In genomic region chr22:37218399-37218770, GRCh38 we compare ENCODE assay signal across 13 cellular contexts. TPM values are rescaled to one million over a fixed set of nuclear protein-coding genes. Genes with fewer than 3 reads are reported as not detected.
A peak's percentile ranks its signal among the peaks of the same experiment; 100 is the strongest.
DNase-seq lines count a peak whose midpoint lies in the region; ATAC-seq and TF ChIP-seq lines count a peak whose summit lies in the region.
"Had no signal": no experiment of that assay in that cellular context is flagged by ENCODE, and none has a peak within 500 bp of the region (broad histone marks: within the 10 kb centered on the region; RNA-seq: fewer than 3 reads in every experiment).

No MANE protein-coding gene starts in this region.

- intact Hi-C loops in activated CD8-positive, alpha-beta T cell treated with anti-CD3 and anti-CD28 coated beads for 36 hours (cut with micrococcal nuclease), result no loop called here

- no peak for TF ChIP-seq CTCF in activated CD8-positive, alpha-beta T cell treated with anti-CD3 and anti-CD28 coated beads for 36 hours (IDR thresholded peaks at IDR 0.05)

- CTCF ChIA-PET in activated naive CD4-positive, alpha-beta T cell treated with anti-CD3 and anti-CD28 coated beads, Interleukin-2, amount 10 ng/mL, durations not matched to agents 7 days and 5 days (lab: Charles Lee), result interaction anchor here (1.1 to 2.5 kb wide), 3 partner anchors 13 to 41 kb away, joined by 3 to 16 read pairs (median 5); no protein-coding TSS in a partner anchor
- CTCF ChIA-PET in activated CD8-positive, alpha-beta T cell treated with anti-CD3 and anti-CD28 coated beads for 36 hours (lab: Charles Lee), result interaction anchor here (1.2 to 3.3 kb wide), 7 partner anchors 9 to 42 kb away, joined by 3 to 45 read pairs (median 7); no protein-coding TSS in a partner anchor

- H3K27ac Mint-ChIP-seq in activated naive CD4-positive, alpha-beta T cell treated with anti-CD3 and anti-CD28 coated beads, Interleukin-2, amount 10 ng/mL, durations not matched to agents 7 days and 5 days, result peak overlapping the region; percentile 96
- peak overlapping the region; percentile 94 for H3K27ac Mint-ChIP-seq in activated CD8-positive, alpha-beta T cell treated with anti-CD3 and anti-CD28 coated beads for 36 hours
- peak overlapping the region; percentile 84 for H3K27ac Mint-ChIP-seq in stimulated activated naive CD8-positive, alpha-beta T cell treated with anti-CD3 and anti-CD28 coated beads, Interleukin-15, Interleukin-2, amounts not matched to agents 100 ng/mL and 50 ng/mL, for 24 hours
- H3K27ac Mint-ChIP-seq: dendritic cell treated with granulocyte-macrophage colony-stimulating factor and Interleukin-4, amounts not matched to agents 40 ng/mL and 50 ng/mL, for 4 days had no signal

- ATAC-seq in HG03159 (IDR thresholded peaks at IDR 0.05; ENCODE audit: unreplicated experiment) (peak; percentile 2), HG03460 (IDR thresholded peaks at IDR 0.05; ENCODE audit: unreplicated experiment) (no peak), GM18858 (IDR thresholded peaks at IDR 0.05; ENCODE audit: unreplicated experiment) (no peak)
- peak; percentile 11 for ATAC-seq in activated CD8-positive, alpha-beta T cell treated with anti-CD3 and anti-CD28 coated beads for 36 hours

- peak overlapping the region; percentile 77 for H3K4me3 Mint-ChIP-seq in activated naive CD4-positive, alpha-beta T cell treated with anti-CD3 and anti-CD28 coated beads, Interleukin-2, amount 10 ng/mL, durations not matched to agents 7 days and 5 days
- H3K4me3 Mint-ChIP-seq in activated CD8-positive, alpha-beta T cell treated with anti-CD3 and anti-CD28 coated beads for 36 hours, result peak overlapping the region; percentile 76
- peak overlapping the region; percentile 80 for H3K4me3 Mint-ChIP-seq in stimulated activated naive CD8-positive, alpha-beta T cell treated with anti-CD3 and anti-CD28 coated beads, Interleukin-15, Interleukin-2, amounts not matched to agents 100 ng/mL and 50 ng/mL, for 24 hours
- H3K4me3 Mint-ChIP-seq: dendritic cell treated with granulocyte-macrophage colony-stimulating factor and Interleukin-4, amounts not matched to agents 40 ng/mL and 50 ng/mL, for 4 days had no signal

- DNase-seq in activated naive CD4-positive, alpha-beta T cell treated with anti-CD3 and anti-CD28 coated beads, Interleukin-2, amount 10 ng/mL, durations not matched to agents 7 days and 5 days, result peak; percentile 36
- no peak for DNase-seq in activated naive CD4-positive, alpha-beta T cell (lab: John Stamatoyannopoulos, UW)
- no peak for DNase-seq in activated CD8-positive, alpha-beta T cell treated with anti-CD3 and anti-CD28 coated beads for 36 hours
- DNase-seq in COLO829 (ENCODE audit: low spot score), result no peak
- DNase-seq: mesenchymal stem cell, NCI-H1105, NCI-H524 had no signal

- peaks cover 79% of the 10 kb centered on the region for H3K4me1 Mint-ChIP-seq in activated naive CD4-positive, alpha-beta T cell treated with anti-CD3 and anti-CD28 coated beads, Interleukin-2, amount 10 ng/mL, durations not matched to agents 7 days and 5 days
- peaks cover 71% of the 10 kb centered on the region for H3K4me1 Mint-ChIP-seq in activated CD8-positive, alpha-beta T cell treated with anti-CD3 and anti-CD28 coated beads for 36 hours (ENCODE audit: low read depth)
- H3K4me1 Mint-ChIP-seq in stimulated activated naive CD8-positive, alpha-beta T cell treated with anti-CD3 and anti-CD28 coated beads, Interleukin-15, Interleukin-2, amounts not matched to agents 100 ng/mL and 50 ng/mL, for 24 hours (ENCODE audit: low read depth), result peaks cover 73% of the 10 kb centered on the region

- POLR2A ChIA-PET in activated CD8-positive, alpha-beta T cell treated with anti-CD3 and anti-CD28 coated beads for 36 hours (lab: Charles Lee), result interaction anchor here (0.5 to 3.7 kb wide), 8 partner anchors 8 to 27 kb away, joined by 3 to 48 read pairs (median 8); partner anchors contain the start of gene RAC2

- no peaks in the 10 kb centered on the region for H3K27me3 Mint-ChIP-seq in activated naive CD4-positive, alpha-beta T cell treated with anti-CD3 and anti-CD28 coated beads, Interleukin-2, amount 10 ng/mL, durations not matched to agents 7 days and 5 days
- no peaks in the 10 kb centered on the region for H3K27me3 Mint-ChIP-seq in activated CD8-positive, alpha-beta T cell treated with anti-CD3 and anti-CD28 coated beads for 36 hours
- H3K27me3 Mint-ChIP-seq in stimulated activated naive CD8-positive, alpha-beta T cell treated with anti-CD3 and anti-CD28 coated beads, Interleukin-15, Interleukin-2, amounts not matched to agents 100 ng/mL and 50 ng/mL, for 24 hours, result no peaks in the 10 kb centered on the region

- H3K9me3 Mint-ChIP-seq in activated naive CD4-positive, alpha-beta T cell treated with anti-CD3 and anti-CD28 coated beads, Interleukin-2, amount 10 ng/mL, durations not matched to agents 7 days and 5 days, result peaks cover 7% of the 10 kb centered on the region
- H3K9me3 Mint-ChIP-seq in activated CD8-positive, alpha-beta T cell treated with anti-CD3 and anti-CD28 coated beads for 36 hours, result peaks cover 13% of the 10 kb centered on the region
- H3K9me3 Mint-ChIP-seq in stimulated activated naive CD8-positive, alpha-beta T cell treated with anti-CD3 and anti-CD28 coated beads, Interleukin-15, Interleukin-2, amounts not matched to agents 100 ng/mL and 50 ng/mL, for 24 hours, result peaks cover 8% of the 10 kb centered on the region

- H3K36me3 Mint-ChIP-seq in activated naive CD4-positive, alpha-beta T cell treated with anti-CD3 and anti-CD28 coated beads, Interleukin-2, amount 10 ng/mL, durations not matched to agents 7 days and 5 days, result peaks cover 49% of the 10 kb centered on the region
- H3K36me3 Mint-ChIP-seq in activated CD8-positive, alpha-beta T cell treated with anti-CD3 and anti-CD28 coated beads for 36 hours (ENCODE audit: low read depth), result peaks cover 42% of the 10 kb centered on the region
- H3K36me3 Mint-ChIP-seq in stimulated activated naive CD8-positive, alpha-beta T cell treated with anti-CD3 and anti-CD28 coated beads, Interleukin-15, Interleukin-2, amounts not matched to agents 100 ng/mL and 50 ng/mL, for 24 hours (ENCODE audit: low read depth), result peaks cover 25% of the 10 kb centered on the region

RNA-seq across cellular contexts. Expression of gene SSTR3, which starts 6.1 kb away (rescaled TPM):
- total RNA-seq in activated CD8-positive, alpha-beta T cell treated with anti-CD3 and anti-CD28 coated beads for 36 hours, result 1 to 10 TPM; 7.9 to 8.5 TPM
- total RNA-seq: Daoy had no signal

RNA-seq across cellular contexts. Expression of gene RAC2, which starts 25.7 kb away (rescaled TPM):
- 100 to 1,000 TPM; 699 to 717 TPM for total RNA-seq in activated CD8-positive, alpha-beta T cell treated with anti-CD3 and anti-CD28 coated beads for 36 hours

RNA-seq across cellular contexts. Expression of gene C1QTNF6, which starts 30.3 kb away (rescaled TPM):
- total RNA-seq in activated CD8-positive, alpha-beta T cell treated with anti-CD3 and anti-CD28 coated beads for 36 hours, result 1 to 10 TPM; 6.4 TPM

Comparison
In these comparisons a context has a peak if more than half of its experiments do, and no peak if none do; other contexts are left out.
1. ATAC-seq: peak in HG03159 (single experiment) and activated CD8-positive, alpha-beta T cell treated with anti-CD3 and anti-CD28 coated beads for 36 hours (single experiment); none in HG03460 (single experiment) and GM18858 (single experiment).
2. Peak in every context shown above with its lines, with median percentiles within 50 percentile points of each other: H3K27ac Mint-ChIP-seq and H3K4me3 Mint-ChIP-seq.